ENCODE assay signal across 11 cellular contexts in the genomic region with DNA sequence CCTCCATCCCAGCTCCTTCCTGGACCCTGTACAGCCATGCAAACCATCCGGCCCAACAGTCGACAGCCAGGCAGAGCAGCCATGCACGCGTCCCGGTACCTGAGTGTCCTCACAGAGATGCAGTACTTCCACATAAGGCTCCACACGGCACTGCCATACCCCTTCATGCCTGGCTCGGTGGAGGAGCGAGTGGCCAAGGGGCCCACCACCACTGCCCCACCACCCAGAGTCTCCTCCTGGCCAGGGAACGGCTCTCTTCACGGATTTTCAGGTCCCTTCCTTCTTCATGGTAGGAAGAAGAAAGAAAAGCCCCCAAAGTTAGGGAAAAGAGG. TPM values are rescaled to one million over a fixed set of nuclear protein-coding genes. Genes with fewer than 3 reads are reported as not detected.
DNase-seq lines count a peak whose midpoint lies in the region; ATAC-seq and TF ChIP-seq lines count a peak whose summit lies in the region.
"Had no signal": no experiment of that assay in that cellular context is flagged by ENCODE, and none has a peak within 500 bp of the region (broad histone marks: within the 10 kb centered on the region; RNA-seq: fewer than 3 reads in every experiment).

No MANE protein-coding gene starts in this region.

- H3K23ac ChIP-seq in mesenchymal stem cell (ENCODE audit: low read length in 2 of 2): no peak overlapping the region

- H3K4me3 ChIP-seq in GM23248: no peak overlapping the region
- H3K4me3 ChIP-seq in mesenchymal stem cell (ENCODE audit: insufficient read depth in 1 of 2, low read depth in 1 of 2, low read length in 2 of 2): peak overlapping the region in 1 of 2 experiments; percentile 64
- H3K4me3 ChIP-seq in subcutaneous abdominal adipose tissue (ENCODE audit: low read depth in 1 of 5, low read length in 5 of 5): peak overlapping the region; percentile 0 to 63 (median 48)

- peak overlapping the region; percentile 4 to 81 for H2BK12ac ChIP-seq in mesenchymal stem cell (ENCODE audit: low read length in 2 of 2)

- H2BK120ac ChIP-seq in mesenchymal stem cell (ENCODE audit: low read depth, low read length): no peak overlapping the region

- no peak for DNase-seq in GM23248
- no peak for DNase-seq in mesenchymal stem cell
- DNase-seq in NCI-H69 (lab: John Stamatoyannopoulos, UW): no peak
- no peak for DNase-seq in GM13976 (ENCODE audit: low spot score)
- DNase-seq in sciatic nerve (ENCODE audit: low spot score): no peak
- no peak for DNase-seq in NCI-H2227 treated with DMSO at 0.1 percent for 48 hours (lab: John Stamatoyannopoulos, UW)
- DNase-seq: activated CD4-positive, alpha-beta T cell treated with anti-CD3 and anti-CD28 coated beads for 48 hours; SIG-M5 had no signal

- H3K9me3 ChIP-seq in GM23248 (ENCODE audit: low read depth) (no peaks in the 10 kb centered on the region), mesenchymal stem cell (ENCODE audit: control insufficient read depth, low read length) (no peaks in the 10 kb centered on the region), subcutaneous abdominal adipose tissue (ENCODE audit: control insufficient read depth in 5 of 5, low read length in 5 of 5) (no peaks in the 10 kb centered on the region)

- H2AFZ ChIP-seq in GM23248 (no peak overlapping the region), mesenchymal stem cell (ENCODE audit: low read depth, low read length) (no peak overlapping the region)

- H3K4ac ChIP-seq in mesenchymal stem cell (ENCODE audit: low read depth in 1 of 2, low read length in 2 of 2): peak overlapping the region; percentile 32 to 39

- peak overlapping the region; percentile 57 to 69 for H3K18ac ChIP-seq in mesenchymal stem cell (ENCODE audit: low read depth in 1 of 2, low read length in 2 of 2)

- in situ Hi-C loops in GM23248 (cut with MboI): no loop called here
- in situ Hi-C loops in GM13976 (cut with MboI; ENCODE audit: low sequenced_read_pairs, unreplicated experiment): no loop called here

- no peaks in the 10 kb centered on the region for H3K79me2 ChIP-seq in GM23248 (ENCODE audit: insufficient read depth)

- H3F3A ChIP-seq in GM23248 (ENCODE audit: insufficient read depth): peaks cover 16% of the 10 kb centered on the region; the same call in 1 of the 2 replicates

- H3K4me1 ChIP-seq in GM23248 (ENCODE audit: insufficient read depth): peaks cover 52% of the 10 kb centered on the region
- peaks cover 72% of the 10 kb centered on the region for H3K4me1 ChIP-seq in mesenchymal stem cell (ENCODE audit: control insufficient read depth, insufficient read depth, low read depth, low read length)
- peaks cover 14 to 58% (median 54%) of the 10 kb centered on the region in 5 donors for H3K4me1 ChIP-seq in subcutaneous abdominal adipose tissue (ENCODE audit: control insufficient read depth in 5 of 5, insufficient read depth in 5 of 5, low read length in 5 of 5)

- no peaks in the 10 kb centered on the region for H3K9me2 ChIP-seq in GM23248 (ENCODE audit: insufficient read depth)

- no peaks in the 10 kb centered on the region for H3K27me3 ChIP-seq in GM23248 (replicated peaks; ENCODE audit: insufficient read depth)
- no peaks in the 10 kb centered on the region for H3K27me3 ChIP-seq in mesenchymal stem cell (ENCODE audit: control insufficient read depth in 1 of 2, insufficient read depth in 1 of 2, low read length in 2 of 2)
- no peaks in the 10 kb centered on the region for H3K27me3 ChIP-seq in subcutaneous abdominal adipose tissue (ENCODE audit: control insufficient read depth in 5 of 5, insufficient read depth in 4 of 5, low read length in 5 of 5)
- H3K27me3 ChIP-seq: brain microvascular endothelial cell had no signal

- intact Hi-C loops in sciatic nerve (cut with DNase I): no loop called here

- H3K14ac ChIP-seq in mesenchymal stem cell (ENCODE audit: low read length in 2 of 2): peak overlapping the region in 1 of 2 experiments; percentile 19

- H2BK5ac ChIP-seq in mesenchymal stem cell (ENCODE audit: low read depth, low read length, poor library complexity, severe bottlenecking): no peak overlapping the region

- ATAC-seq in sciatic nerve: no peak

- H3K27ac ChIP-seq in GM23248 (no peak overlapping the region), angular gyrus (ENCODE audit: low read depth, low read length) (peak overlapping the region; percentile 57), mesenchymal stem cell (ENCODE audit: low read length, poor library complexity, severe bottlenecking) (peak overlapping the region; percentile 29), subcutaneous abdominal adipose tissue (ENCODE audit: low read depth, low read length) (peak overlapping the region; percentile 14)

- TF ChIP-seq CTCF in GM13976 (IDR thresholded peaks at IDR 0.05; ENCODE audit: borderline replicate concordance, control extremely low read depth, extremely low read depth, insufficient read depth, missing control alignments): no peak

- peak overlapping the region; percentile 25 for H3K4me2 ChIP-seq in GM23248 (ENCODE audit: unreplicated experiment)
- H3K4me2 ChIP-seq in mesenchymal stem cell (ENCODE audit: low read length, poor library complexity, severe bottlenecking): peak overlapping the region; percentile 8

- H3K79me1 ChIP-seq in mesenchymal stem cell (replicated peaks; ENCODE audit: low read length, poor library complexity, severe bottlenecking): peaks cover 11% of the 10 kb centered on the region

- H4K20me1 ChIP-seq in GM23248 (ENCODE audit: insufficient read depth): no peaks in the 10 kb centered on the region

- H3K9ac ChIP-seq in GM23248 (no peak overlapping the region), mesenchymal stem cell (ENCODE audit: low read length) (peak overlapping the region; percentile 61), subcutaneous abdominal adipose tissue (ENCODE audit: low read length in 5 of 5) (peak overlapping the region in 2 of 5 donors; percentile 22 to 37)

- peak overlapping the region; percentile 16 for H4K8ac ChIP-seq in mesenchymal stem cell (ENCODE audit: low read length)

- H3K36me3 ChIP-seq in GM23248 (ENCODE audit: low read depth) (no peaks in the 10 kb centered on the region), mesenchymal stem cell (ENCODE audit: control insufficient read depth in 1 of 2, insufficient read depth in 2 of 2, low read depth in 1 of 2, low read length in 2 of 2) (no peaks in the 10 kb centered on the region), subcutaneous abdominal adipose tissue (ENCODE audit: control insufficient read depth in 5 of 5, insufficient read depth in 5 of 5, low read length in 5 of 5) (no peaks in the 10 kb centered on the region)
- H3K36me3 ChIP-seq: brain microvascular endothelial cell had no signal

- H4K91ac ChIP-seq in mesenchymal stem cell (ENCODE audit: low read length): peak overlapping the region; percentile 67

- H2BK15ac ChIP-seq in mesenchymal stem cell (ENCODE audit: low read depth, poor library complexity, severe bottlenecking): no peak overlapping the region

- peak overlapping the region; percentile 24 for H2AK5ac ChIP-seq in mesenchymal stem cell (ENCODE audit: low read length, severe bottlenecking)

- 53 to 60% methylated on average over 10 of the region's 10 CpGs for WGBS in GM23248 (ENCODE audit: low coverage in 1 of 2, low lambda C conversion rate in 2 of 2, missing lambda C conversion rate in 2 of 2), 2 experiments
- WGBS in mesenchymal stem cell: 90% methylated on average over 10 of the region's 10 CpGs

RNA-seq across cellular contexts. Expression of a gene that starts 51.3 kb away (rescaled TPM):
- total RNA-seq in GM23248 (2014; rRNA removed; shearing (Covaris generic)): 21.2 and 21.6 TPM in 2 replicates
- 5.1 and 5.2 TPM in 2 replicates for polyA plus RNA-seq in GM23248 (2016; fragmentation: Nextera tagmentation; extraction: Ambion mirVana)
- 17.8 TPM for polyA plus RNA-seq in mesenchymal stem cell (2013, experiment 1 of 2)
- 17.1 TPM for polyA plus RNA-seq in mesenchymal stem cell (2013, experiment 2 of 2)
- 77.5 TPM for total RNA-seq in sciatic nerve
